Comparison of ENCODE assay signal across 20 cellular contexts in genomic region chr4:91127891-91128290, GRCh38.
"Had no signal": no experiment of that assay in that cellular context is flagged by ENCODE, and none has a peak within 500 bp of the region (broad histone marks: within the 10 kb centered on the region; RNA-seq: fewer than 3 reads in every experiment).

No MANE protein-coding gene starts in this region.

- H3K4me1 ChIP-seq: lower lobe of right lung, transverse colon, vagina had no signal

- DNase-seq: activated CD4-positive, alpha-beta T cell treated with anti-CD3 and anti-CD28 coated beads, Interleukin-2, amount 10 ng/mL, durations not matched to agents 24 days and 14 days; activated CD4-positive, CD25-positive, alpha-beta regulatory T cell; activated CD8-positive, alpha-beta memory T cell treated with anti-CD3 and anti-CD28 coated beads, Interleukin-2, amount 50 U/mL, for 4 hours; activated CD8-positive, alpha-beta T cell treated with anti-CD3 and anti-CD28 coated beads, Interleukin-2, amount 10 ng/mL, durations not matched to agents 7 days and 5 days; activated gamma-delta T cell; activated naive CD8-positive, alpha-beta T cell treated with anti-CD3 and anti-CD28 coated beads for 36 hours; activated T-cell treated with anti-CD3 and anti-CD28 coated beads, Interleukin-2, amount 50 U/mL, for 48 hours; anterior cingulate cortex; dermis blood vessel endothelial cell; kidney; lower lobe of right lung; midbrain; retina; small intestine; stimulated activated CD4-positive, alpha-beta T cell treated with anti-CD3 and anti-CD28 coated beads, Interleukin-4, amount 100 ng/mL, for 24 hours; stimulated activated naive CD4-positive, alpha-beta T cell treated with Interleukin-2 at 50 U/mL for 16 hours; substantia nigra; transverse colon had no signal

- H3K27ac ChIP-seq: lower lobe of right lung, transverse colon, vagina had no signal

- H3K27me3 ChIP-seq: transverse colon, vagina had no signal

- H3K36me3 ChIP-seq: lower lobe of right lung, transverse colon, vagina had no signal

- ATAC-seq: activated CD8-positive, alpha-beta T cell treated with anti-CD3 and anti-CD28 coated beads, Interleukin-2, amount 10 ng/mL, durations not matched to agents 7 days and 5 days; lower lobe of right lung had no signal

- H3K36me3 Mint-ChIP-seq: activated naive CD8-positive, alpha-beta T cell treated with anti-CD3 and anti-CD28 coated beads for 36 hours had no signal

- H3K9me3 ChIP-seq: lower lobe of right lung, transverse colon, vagina had no signal

- H3K4me3 ChIP-seq: lower lobe of right lung, transverse colon, vagina had no signal

- H3K9me3 Mint-ChIP-seq: activated CD4-positive, alpha-beta T cell treated with anti-CD3 and anti-CD28 coated beads, Interleukin-2, amount 10 ng/mL, durations not matched to agents 24 days and 14 days; activated naive CD8-positive, alpha-beta T cell treated with anti-CD3 and anti-CD28 coated beads for 36 hours had no signal

- H3K27ac Mint-ChIP-seq: activated CD4-positive, alpha-beta T cell treated with anti-CD3 and anti-CD28 coated beads, Interleukin-2, amount 10 ng/mL, durations not matched to agents 24 days and 14 days; activated CD8-positive, alpha-beta T cell treated with anti-CD3 and anti-CD28 coated beads, Interleukin-2, amount 10 ng/mL, durations not matched to agents 7 days and 5 days; activated naive CD8-positive, alpha-beta T cell treated with anti-CD3 and anti-CD28 coated beads for 36 hours; T-helper 2 cell treated with Interferon-gamma antibody and Interleukin-4, amounts not matched to agents 5 μg/mL and 100 μg/mL, for 36 hours had no signal

- H3K27me3 Mint-ChIP-seq: activated CD4-positive, alpha-beta T cell treated with anti-CD3 and anti-CD28 coated beads, Interleukin-2, amount 10 ng/mL, durations not matched to agents 24 days and 14 days; activated naive CD8-positive, alpha-beta T cell treated with anti-CD3 and anti-CD28 coated beads for 36 hours had no signal

- H3K4me1 Mint-ChIP-seq: activated CD4-positive, alpha-beta T cell treated with anti-CD3 and anti-CD28 coated beads, Interleukin-2, amount 10 ng/mL, durations not matched to agents 24 days and 14 days; activated naive CD8-positive, alpha-beta T cell treated with anti-CD3 and anti-CD28 coated beads for 36 hours had no signal

- H3K4me3 Mint-ChIP-seq: activated CD4-positive, alpha-beta T cell treated with anti-CD3 and anti-CD28 coated beads, Interleukin-2, amount 10 ng/mL, durations not matched to agents 24 days and 14 days; activated CD8-positive, alpha-beta T cell treated with anti-CD3 and anti-CD28 coated beads, Interleukin-2, amount 10 ng/mL, durations not matched to agents 7 days and 5 days; activated naive CD8-positive, alpha-beta T cell treated with anti-CD3 and anti-CD28 coated beads for 36 hours; T-helper 2 cell treated with Interferon-gamma antibody and Interleukin-4, amounts not matched to agents 5 μg/mL and 100 μg/mL, for 36 hours had no signal
